ENCODE assay signal across 11 cellular contexts in genomic region chr4:140098481-140099132, GRCh38. TPM values are rescaled to one million over a fixed set of nuclear protein-coding genes. Genes with fewer than 3 reads are reported as not detected.
DNase-seq lines count a peak whose midpoint lies in the region; ATAC-seq and TF ChIP-seq lines count a peak whose summit lies in the region.
"Had no signal": no experiment of that assay in that cellular context is flagged by ENCODE, and none has a peak within 500 bp of the region (broad histone marks: within the 10 kb centered on the region; RNA-seq: fewer than 3 reads in every experiment).

No MANE protein-coding gene starts in this region.

- H3K9ac ChIP-seq in skeletal muscle tissue (ENCODE audit: low read depth in 1 of 3, low read length in 3 of 3) = no peak overlapping the region
- H3K9ac ChIP-seq: neural progenitor cell had no signal

- TF ChIP-seq POLR2A in gastroesophageal sphincter (IDR thresholded peaks at IDR 0.05) = no peak

- H3K9me3 ChIP-seq in gastroesophageal sphincter = no peaks in the 10 kb centered on the region
- H3K9me3 ChIP-seq in skeletal muscle tissue (ENCODE audit: control insufficient read depth in 3 of 3, low read length in 3 of 3) = no peaks in the 10 kb centered on the region

- H3K36me3 ChIP-seq in gastroesophageal sphincter = no peaks in the 10 kb centered on the region
- no peaks in the 10 kb centered on the region for H3K36me3 ChIP-seq in skeletal muscle tissue (ENCODE audit: control insufficient read depth in 3 of 3, insufficient read depth in 3 of 3, low read length in 3 of 3)
- H3K36me3 ChIP-seq: neural progenitor cell had no signal

- H3K4me3 ChIP-seq in WI38 (ENCODE audit: low read depth, low read length) = peak overlapping the region; percentile 29
- peak overlapping the region in 1 of 2 donors; percentile 13 for H3K4me3 ChIP-seq in gastroesophageal sphincter
- H3K4me3 ChIP-seq in skeletal muscle tissue (ENCODE audit: low read length in 3 of 3) = peak overlapping the region; percentile 18 to 52 (median 34)
- H3K4me3 ChIP-seq: neural progenitor cell had no signal

- no peak for TF ChIP-seq CTCF in WI38 (IDR thresholded peaks at IDR 0.05; ENCODE audit: low read depth, low read length)
- TF ChIP-seq CTCF in gastroesophageal sphincter (IDR thresholded peaks at IDR 0.05) = no peak

- H3K27ac ChIP-seq in gastroesophageal sphincter (peak overlapping the region in 3 of 4 donors; percentile 11 to 21 (median 21)), skeletal muscle tissue (ENCODE audit: low read depth, low read length) (no peak overlapping the region)
- H3K27ac ChIP-seq: neural progenitor cell had no signal

- DNase-seq in H4 (ENCODE audit: low spot score) (peak; percentile 38), NCI-H187 (lab: John Stamatoyannopoulos, UW) (no peak)
- DNase-seq: activated gamma-delta T cell treated with Interleukin-2 at 50 U/mL for 16 hours, NCI-H1694 treated with DMSO at 0.1 percent for 48 hours had no signal

- WGBS in gastroesophageal sphincter (ENCODE audit: low coverage in 1 of 2), 2 donors = 50 to 52% methylated on average over 2 to 5 of the region's 5 CpGs

- ATAC-seq in gastroesophageal sphincter = no peak
- ATAC-seq in GM21619 (IDR thresholded peaks at IDR 0.05; ENCODE audit: unreplicated experiment) = no peak
- no peak for ATAC-seq in GM18520 (IDR thresholded peaks at IDR 0.05; ENCODE audit: unreplicated experiment)
- no peak for ATAC-seq in HG03460 (IDR thresholded peaks at IDR 0.05; ENCODE audit: unreplicated experiment)

- H3K27me3 ChIP-seq in gastroesophageal sphincter (no peaks in the 10 kb centered on the region), skeletal muscle tissue (ENCODE audit: control insufficient read depth in 3 of 3, insufficient read depth in 3 of 3, low read length in 3 of 3) (no peaks in the 10 kb centered on the region)
- H3K27me3 ChIP-seq: neural progenitor cell had no signal

- H3K4me1 ChIP-seq in gastroesophageal sphincter (peaks cover 0 to 49% (median 7%) of the 10 kb centered on the region in 3 donors), skeletal muscle tissue (ENCODE audit: control insufficient read depth in 3 of 3, insufficient read depth in 3 of 3, low read length in 3 of 3) (peaks cover 25 to 43% (median 30%) of the 10 kb centered on the region in 3 donors)

- TF ChIP-seq EP300 in gastroesophageal sphincter (IDR thresholded peaks at IDR 0.05) = no peak

RNA-seq across cellular contexts. Expression of gene MAML3, which starts 55.4 kb away (rescaled TPM):
- total RNA-seq in H4 (2014; rRNA removed; shearing (Covaris generic)) = 0.21 and 0.43 TPM in 2 replicates
- total RNA-seq in gastroesophageal sphincter = 10 to 100 TPM in 1 of 4 donors, 1 to 10 TPM in 3; 5.3 to 10.6 (median 9.3) TPM
- total RNA-seq in skeletal muscle tissue = 3.1 TPM
